In the genomic region with DNA sequence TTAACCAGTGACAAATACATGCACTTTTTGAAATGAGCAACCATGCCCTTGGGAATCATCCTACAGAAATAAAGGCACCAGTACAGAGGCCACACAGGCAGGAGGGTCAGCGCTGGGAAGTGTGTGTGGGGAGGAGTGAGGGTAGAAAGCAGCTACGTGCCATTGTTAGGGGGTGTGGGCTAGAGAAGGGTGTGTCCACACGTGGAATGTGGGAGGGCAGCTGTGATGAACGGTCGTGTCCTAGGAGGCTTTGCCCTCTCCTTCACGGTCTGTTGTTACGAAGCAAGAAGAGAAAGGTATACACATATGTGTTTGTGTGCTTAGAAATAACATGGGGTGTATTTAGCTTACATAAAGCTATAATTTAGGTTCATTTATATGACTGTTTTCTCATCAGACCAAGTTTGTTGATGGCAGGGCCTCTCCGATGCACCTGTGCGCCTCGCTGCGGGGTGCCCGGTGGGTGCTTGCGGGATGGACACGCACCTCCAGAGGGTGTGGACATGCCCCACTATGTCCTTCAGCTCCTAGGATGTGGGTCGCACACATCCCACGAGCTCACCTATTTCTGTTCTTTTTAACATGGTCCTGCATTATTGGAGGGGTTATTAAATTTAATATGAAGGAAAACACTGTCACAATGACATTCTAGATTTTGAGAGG, we compare ENCODE assay signal across 18 cellular contexts.
"Had no signal": no experiment of that assay in that cellular context is flagged by ENCODE, and none has a peak within 500 bp of the region (broad histone marks: within the 10 kb centered on the region; RNA-seq: fewer than 3 reads in every experiment).

No MANE protein-coding gene starts in this region.

- H3K36me3 ChIP-seq: uterus had no signal

- H3K4me1 ChIP-seq: esophagus squamous epithelium, parathyroid adenoma, SJSA1, thyroid gland, uterus had no signal

- H3K27ac ChIP-seq: esophagus squamous epithelium, parathyroid adenoma, SJSA1, thyroid gland, uterus had no signal

- FAIRE-seq: islet of Langerhans, TTC549 had no signal

- H2AFZ ChIP-seq: parathyroid adenoma had no signal

- DNase-seq: activated CD4-positive, alpha-beta T cell treated with anti-CD3 and anti-CD28 coated beads, Interleukin-2, amount 10 ng/mL, durations not matched to agents 24 days and 14 days; activated CD4-positive, CD25-positive, alpha-beta regulatory T cell; activated CD8-positive, alpha-beta T cell treated with anti-CD3 and anti-CD28 coated beads for 36 hours; activated naive CD4-positive, alpha-beta T cell treated with anti-CD3 and anti-CD28 coated beads, Interleukin-2, amount 10 ng/mL, durations not matched to agents 7 days and 5 days; activated T-cell treated with anti-CD3 and anti-CD28 coated beads, Interleukin-2, amount 50 U/mL, for 1 hour; aorta; cortex of kidney; esophagus squamous epithelium; left colon; mammary epithelial cell; stimulated activated naive CD4-positive, alpha-beta T cell treated with Interleukin-2 at 50 U/mL for 16 hours; T-helper 2 cell; thyroid gland; uterus had no signal

- H3K27me3 ChIP-seq: esophagus squamous epithelium, SJSA1, thyroid gland, uterus had no signal

- H3K9me3 ChIP-seq: esophagus squamous epithelium, SJSA1, thyroid gland, uterus had no signal

- H3K4me3 ChIP-seq: esophagus squamous epithelium, SJSA1, thyroid gland, uterus had no signal

- ATAC-seq: activated CD8-positive, alpha-beta T cell treated with anti-CD3 and anti-CD28 coated beads for 36 hours; left colon had no signal

- H3K9ac ChIP-seq: parathyroid adenoma had no signal
